Comparison of ENCODE assay signal across 11 cellular contexts in genomic region chr2:191869178-191869577, GRCh38. TPM values are rescaled to one million over a fixed set of nuclear protein-coding genes. Genes with fewer than 3 reads are reported as not detected.
DNase-seq lines count a peak whose midpoint lies in the region; ATAC-seq, FAIRE-seq and TF ChIP-seq lines count a peak whose summit lies in the region.
"Had no signal": no experiment of that assay in that cellular context is flagged by ENCODE, and none has a peak within 500 bp of the region (broad histone marks: within the 10 kb centered on the region; RNA-seq: fewer than 3 reads in every experiment).

No MANE protein-coding gene starts in this region.

- peaks cover 25% of the 10 kb centered on the region for H3K4me1 Mint-ChIP-seq in neural progenitor cell

- H3K79me2 ChIP-seq in K562 (ENCODE audit: control insufficient read depth, insufficient read depth, low read length), result peaks cover 28% of the 10 kb centered on the region; the same call in 1 of the 3 replicates
- H3K79me2 ChIP-seq in neural progenitor cell (ENCODE audit: low read depth), result no peaks in the 10 kb centered on the region

- TF ChIP-seq POLR2A in GM12892 (IDR thresholded peaks at IDR 0.05; ENCODE audit: low read depth, low read length), result no peak
- no peak for TF ChIP-seq POLR2A in K562 (conservative IDR thresholded peaks at IDR 0.05)
- no peak for TF ChIP-seq POLR2A in uterus (IDR thresholded peaks at IDR 0.05)

- POLR2A ChIA-PET in K562 (lab: Yijun Ruan, JAX), result interaction anchor here (0.8 to 1.4 kb wide), 3 partner anchors 18 to 38 kb away, joined by 3 to 4 read pairs (median 4); no protein-coding TSS in a partner anchor

- in situ Hi-C loops in K562 (cut with MboI), result no loop called here

- DNase-seq in GM12892 (ENCODE audit: insufficient read length) (no peak), K562 (ENCODE audit: extremely low read depth in 1 of 4, low spot score in 3 of 4) (peak; percentile 18 to 79 (median 40)), neural progenitor cell (ENCODE audit: low spot score) (peak; percentile 86), activated gamma-delta T cell (lab: John Stamatoyannopoulos, UW) (no peak), uterus (no peak)
- no peak for DNase-seq in stimulated activated naive CD4-positive, alpha-beta T cell (lab: John Stamatoyannopoulos, UW)
- DNase-seq in central memory CD4-positive, alpha-beta T cell, result no peak

- no peaks in the 10 kb centered on the region for H3K27me3 Mint-ChIP-seq in neural progenitor cell (ENCODE audit: insufficient read depth, low read depth)

- H3K9me3 Mint-ChIP-seq in neural progenitor cell, result peaks cover 2% of the 10 kb centered on the region

- H3K9me1 ChIP-seq in K562 (ENCODE audit: control insufficient read depth, insufficient read depth, low read length), result no peaks in the 10 kb centered on the region

- WGBS in K562 (ENCODE audit: insufficient coverage, low coverage, missing lambda C conversion rate), result 10% methylated on average over 6 of the region's 6 CpGs

- BruUV-seq in K562 (replicated peaks; lab: Mats Ljungman, UMichigan), result no TSS peak

- TF ChIP-seq RAD21 in K562 (CRISPR knock-in tag; conservative IDR thresholded peaks at IDR 0.05 in 1 of 2, IDR thresholded peaks at IDR 0.05 in 1 of 2), result peak; percentile 80 to 84

- H3K4me1 ChIP-seq in K562 (replicated peaks in 1 of 2; ENCODE audit: control insufficient read depth in 2 of 2, insufficient read depth in 2 of 2, low read length in 2 of 2) (peaks cover 5 to 28% of the 10 kb centered on the region in 2 experiments; a peak in 3 of 5 replicates), neural progenitor cell (no peaks in the 10 kb centered on the region), uterus (peaks cover 6 to 12% of the 10 kb centered on the region in 2 donors)

- no peaks in the 10 kb centered on the region for H3K9me3 ChIP-seq in K562 (replicated peaks; ENCODE audit: control insufficient read depth, insufficient read depth, low read depth, low read length)
- H3K9me3 ChIP-seq in neural progenitor cell (ENCODE audit: low read depth), result no peaks in the 10 kb centered on the region
- H3K9me3 ChIP-seq in uterus, result no peaks in the 10 kb centered on the region
- H3K9me3 ChIP-seq: vagina had no signal

- ATAC-seq in K562, result peak; percentile 92

- intact Hi-C loops in K562 (cut with micrococcal nuclease) (loop anchor here (1.0 to 10.0 kb wide), 3 partner anchors 78 to 293 kb away; no protein-coding TSS in a partner anchor), uterus (cut with DNase I; ENCODE audit: low total_unique reads) (no loop called here)

- H3K4me2 ChIP-seq in K562 (ENCODE audit: insufficient read depth, low read length), result peak overlapping the region; percentile 46
- H3K4me2 ChIP-seq in neural progenitor cell, result no peak overlapping the region

- no peaks in the 10 kb centered on the region for H3K36me3 Mint-ChIP-seq in neural progenitor cell

- H4K20me1 ChIP-seq in K562 (replicated peaks; ENCODE audit: control insufficient read depth, insufficient read depth, low read length) (no peaks in the 10 kb centered on the region), neural progenitor cell (ENCODE audit: low read depth) (no peaks in the 10 kb centered on the region)

- no peaks in the 10 kb centered on the region for H3F3A ChIP-seq in neural progenitor cell (ENCODE audit: low read depth)

- peak; percentile 52; the same call in 1 of the 2 replicates for TF ChIP-seq CTCF in LNCAP (IDR thresholded peaks at IDR 0.05)
- peak; percentile 64 to 73 (median 69) for TF ChIP-seq CTCF in K562 (IDR thresholded peaks at IDR 0.05 in 2 of 3, conservative IDR thresholded peaks at IDR 0.05 in 1 of 3; ENCODE audit: insufficient read depth in 2 of 3, low read depth in 1 of 3, low read length in 3 of 3)
- TF ChIP-seq CTCF in neural progenitor cell (IDR thresholded peaks at IDR 0.05), result peak; percentile 77
- TF ChIP-seq CTCF in uterus (IDR thresholded peaks at IDR 0.05), result no peak

- TF ChIP-seq EP300 in K562 (IDR thresholded peaks at IDR 0.05; ENCODE audit: low read length), result no peak

- H2AFZ ChIP-seq in K562 (ENCODE audit: low read depth, low read length) (peak overlapping the region; percentile 22), neural progenitor cell (replicated peaks) (peak overlapping the region; percentile 98)

- H3K27ac ChIP-seq in K562 (ENCODE audit: extremely low read depth, low read depth, low read length) (0 out of 3 replicates have a peak overlapping the region, but pooled peaks have one; percentile 3), neural progenitor cell (no peak overlapping the region), uterus (no peak overlapping the region)
- H3K27ac ChIP-seq: SJCRH30, vagina had no signal

- H3K27me3 ChIP-seq in K562 (ENCODE audit: control insufficient read depth in 2 of 2, insufficient read depth in 2 of 2, low read length in 2 of 2), result no peaks in the 10 kb centered on the region
- no peaks in the 10 kb centered on the region for H3K27me3 ChIP-seq in neural progenitor cell
- H3K27me3 ChIP-seq in uterus, result no peaks in the 10 kb centered on the region
- H3K27me3 ChIP-seq: SJCRH30, vagina had no signal

- FAIRE-seq in GM12892 (lab: Jason Lieb, UNC), result peak; percentile 70
- peak; percentile 85 for FAIRE-seq in K562 (lab: Jason Lieb, UNC)
- FAIRE-seq: islet of Langerhans had no signal

- no peak overlapping the region for H3K9ac ChIP-seq in K562 (ENCODE audit: insufficient read depth in 1 of 2, low read depth in 2 of 2, low read length in 2 of 2)
- H3K9ac ChIP-seq in neural progenitor cell, result no peak overlapping the region

- H3K4me3 ChIP-seq in K562 (no peak overlapping the region), neural progenitor cell (no peak overlapping the region), uterus (no peak overlapping the region)
- H3K4me3 ChIP-seq: SJCRH30, vagina had no signal

- no peak overlapping the region for H3K27ac Mint-ChIP-seq in neural progenitor cell

- H3K36me3 ChIP-seq in K562 (ENCODE audit: control insufficient read depth, insufficient read depth, low read length) (peaks cover 11% of the 10 kb centered on the region; the same call in 2 of the 3 replicates), neural progenitor cell (no peaks in the 10 kb centered on the region), uterus (no peaks in the 10 kb centered on the region)
- H3K36me3 ChIP-seq: SJCRH30, vagina had no signal

- CTCF ChIA-PET in K562 (lab: Yijun Ruan, JAX; ENCODE audit: low intra/inter-chr PET ratio), result interaction anchor here (1.5 kb wide), 1 partner anchor 293 kb away, joined by 6 read pairs; no protein-coding TSS in a partner anchor

- no peak overlapping the region for H3K4me3 Mint-ChIP-seq in neural progenitor cell

TF ChIP-seq in K562, 482 proteins besides CTCF, POLR2A, EP300 and RAD21 (continues in another document):
- TF ChIP-seq ETV6 (IDR thresholded peaks at IDR 0.05; ENCODE audit: borderline replicate concordance in 1 of 2, low read depth in 2 of 2, low read length in 1 of 2), result no peak
- TF ChIP-seq ETV6 (CRISPR knock-in tag; IDR thresholded peaks at IDR 0.05; ENCODE audit: borderline replicate concordance), result no peak
- no peak for TF ChIP-seq SRSF1 (IDR thresholded peaks at IDR 0.05; ENCODE audit: low read depth, low read length)
- TF ChIP-seq CTBP1 (IDR thresholded peaks at IDR 0.05; ENCODE audit: borderline replicate concordance), result peak; percentile 72; the same call in 1 of the 2 replicates
- peak; percentile 57 to 72; a peak in 3 of 4 replicates for TF ChIP-seq FOXK2 (conservative IDR thresholded peaks at IDR 0.05 in 1 of 2, IDR thresholded peaks at IDR 0.05 in 1 of 2; ENCODE audit: low read depth in 2 of 2)
- TF ChIP-seq ID3 (CRISPR knock-in tag; IDR thresholded peaks at IDR 0.05), result no peak
- no peak for TF ChIP-seq ID3 (tag; IDR thresholded peaks at IDR 0.05)
- peak in 1 of 2 experiments; percentile 58; a peak in 1 of 4 replicates for TF ChIP-seq FOXA3 (CRISPR knock-in tag; conservative IDR thresholded peaks at IDR 0.05 in 1 of 2, IDR thresholded peaks at IDR 0.05 in 1 of 2)
- 0 out of 2 replicates have a peak, but pooled peaks have one; percentile 32 for TF ChIP-seq MECOM (CRISPR knock-in tag; IDR thresholded peaks at IDR 0.05)
- TF ChIP-seq RCOR1 (IDR thresholded peaks at IDR 0.05; ENCODE audit: borderline replicate concordance in 1 of 2, low read depth in 2 of 2, low read length in 2 of 2), result peak in 1 of 2 experiments; percentile 67; a peak in 2 of 4 replicates
- TF ChIP-seq TBP (optimal IDR thresholded peaks at IDR 0.05; ENCODE audit: low read depth, low read length), result no peak

RNA-seq across cellular contexts. Expression of gene CAVIN2, which starts 22.3 kb away (rescaled TPM):
- 0.19 TPM for polyA plus RNA-seq in GM12892 (2012; ENCODE audit: missing spikeins)
- 11.7 and 16.8 TPM in 2 replicates for total RNA-seq in K562 (2011; cell fraction: chromatin; rRNA removed; ENCODE audit: low replicate concordance)
- 12.2 and 13.9 TPM in 2 replicates for total RNA-seq in K562 (2011; cell fraction: nucleolus; rRNA removed)
- total RNA-seq in K562 (2011; cell fraction: nucleoplasm; rRNA removed), result 12.6 and 12.7 TPM in 2 replicates
- total RNA-seq in K562 (2014; rRNA removed) (65.1 and 71.8 TPM in 2 replicates), K562 (2014; rRNA removed; fragmentation: Illumina TruSeq; extraction: Trizol) (81.0 and 86.4 TPM in 2 replicates), K562 (2015; rRNA removed; fragmentation: Illumina TruSeq; extraction: Trizol) (87.7 and 92.4 TPM in 2 replicates), K562 (2021) (70.5 and 74.6 TPM in 2 replicates), neural progenitor cell (ENCODE audit: low replicate concordance) (not detected in 2 replicates), uterus (100 to 1,000 TPM in 3 of 4 donors, 10 to 100 TPM in 1; 37.3 to 235 (median 121) TPM)
- polyA plus RNA-seq in K562 (2011; rRNA removed) (29.3 and 43.5 TPM in 2 replicates), K562 (2014; fragmentation: Illumina TruSeq; extraction: Trizol) (66.6 and 73.8 TPM in 2 replicates), K562 (2014; fragmentation: Nextera tagmentation; extraction: Ambion mirVana) (10 to 100 TPM; 20.6 to 31.5 TPM), K562 (2014; rRNA removed) (63.4 and 69.0 TPM in 2 replicates)
- 22.5 and 40.5 TPM in 2 replicates for polyA plus RNA-seq in K562 (2011; cell fraction: cytosol; rRNA removed)
- 14.2 and 19.0 TPM in 2 replicates for polyA plus RNA-seq in K562 (2011; cell fraction: nucleus; rRNA removed)
- 44.5 and 64.1 TPM in 2 replicates for polyA plus RNA-seq in K562 (2012)
- 31.3 and 39.1 TPM in 2 replicates for polyA minus RNA-seq in K562 (2011; rRNA and poly(A)+ RNA removed)
- polyA minus RNA-seq in K562 (2011; cell fraction: cytosol; rRNA and poly(A)+ RNA removed), result 23.3 and 34.4 TPM in 2 replicates
- 26.5 and 38.9 TPM in 2 replicates for polyA minus RNA-seq in K562 (2011; cell fraction: nucleus; rRNA and poly(A)+ RNA removed)

Comparison
In these comparisons a context has a peak if more than half of its experiments do, and no peak if none do; other contexts are left out.
1. DNase-seq: peak in K562 (4 of 4) and neural progenitor cell (single experiment); none in GM12892 (single experiment), stimulated activated naive CD4-positive, alpha-beta T cell (0 of 6), central memory CD4-positive, alpha-beta T cell (single experiment), activated gamma-delta T cell (single experiment) and uterus (0 of 2).
2. CTCF ChIP-seq: peak in LNCAP (single experiment), K562 (3 of 3) and neural progenitor cell (single experiment); none in uterus (0 of 4).
3. RNA of gene CAVIN2, which starts 22.3 kb away (total RNA-seq): 37.3 to 235 TPM in uterus and 11.7 to 92.4 TPM in K562; not detected in neural progenitor cell; every median in the first group is over 10 times any median in the second.